ENCODE assay signal across 1 cellular context in the genomic region with DNA sequence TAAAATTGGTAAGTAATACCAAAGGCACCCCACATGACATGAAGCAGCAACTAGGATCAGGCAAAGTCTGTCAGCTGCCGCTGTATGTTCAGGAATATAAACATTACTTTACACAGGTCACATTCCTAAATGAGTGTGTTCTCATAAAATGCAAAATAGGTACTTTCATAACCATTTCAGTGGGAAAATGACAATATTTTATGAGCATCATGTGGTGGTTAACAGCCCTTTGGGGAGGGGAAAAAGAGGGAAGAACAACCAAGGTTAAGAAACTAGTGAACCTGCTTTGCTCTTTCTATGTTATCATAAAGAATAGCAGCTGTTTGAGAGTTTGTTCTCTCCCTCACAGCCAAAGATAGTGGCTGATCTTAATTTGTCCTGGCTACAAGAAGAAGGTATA.
TF ChIP-seq lines count a peak whose summit lies in the region.

No MANE protein-coding gene starts in this region.

TF ChIP-seq in GM12891, 5 proteins besides CTCF, POLR2A, EP300 and RAD21:
- no peak for TF ChIP-seq POLR2AphosphoS5 (IDR thresholded peaks at IDR 0.05; ENCODE audit: low read depth, low read length)
- no peak for TF ChIP-seq SPI1 (IDR thresholded peaks at IDR 0.05; ENCODE audit: low read depth, low read length)
- TF ChIP-seq POU2F2 (IDR thresholded peaks at IDR 0.05; ENCODE audit: low read depth, low read length): no peak
- no peak for TF ChIP-seq TAF1 (IDR thresholded peaks at IDR 0.05; ENCODE audit: low read depth, low read length)
- TF ChIP-seq PAX5 (IDR thresholded peaks at IDR 0.05; ENCODE audit: insufficient read depth, low read length, severe bottlenecking): no peak
